ENCODE assay signal across 8 cellular contexts in the genomic region with DNA sequence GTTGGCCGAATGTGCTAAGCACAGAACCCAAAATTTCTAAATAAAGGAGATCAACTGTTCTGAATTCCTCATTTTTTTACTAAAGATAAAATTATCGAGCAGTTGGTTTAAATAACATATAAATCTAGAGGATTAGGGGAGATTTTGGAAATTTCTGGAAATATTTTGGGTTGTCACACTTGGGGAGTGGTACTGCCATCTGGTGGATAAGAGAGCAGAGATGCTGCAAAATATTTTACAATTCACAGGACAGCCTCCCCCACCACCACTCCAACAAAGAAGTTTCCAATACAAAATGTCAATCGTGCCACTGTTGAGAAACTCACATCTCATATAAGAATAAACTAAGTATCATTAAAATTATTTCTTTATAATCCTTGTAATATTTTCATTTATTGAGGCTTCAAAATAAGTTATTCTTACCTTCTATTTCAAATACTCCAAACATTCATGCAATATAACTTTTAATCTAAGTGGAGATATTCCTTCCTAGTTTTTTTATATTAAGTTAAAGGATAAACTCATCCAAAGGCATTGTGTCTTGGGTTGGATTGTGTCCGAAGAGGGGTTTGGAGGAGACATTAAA. TPM values are rescaled to one million over a fixed set of nuclear protein-coding genes. Genes with fewer than 3 reads are reported as not detected.
DNase-seq lines count a peak whose midpoint lies in the region; ATAC-seq and TF ChIP-seq lines count a peak whose summit lies in the region.

No MANE protein-coding gene starts in this region.

- H4K20me1 ChIP-seq in SU-DHL-6 (ENCODE audit: low read depth, low read length), result no peaks in the 10 kb centered on the region

- ATAC-seq in HG03095 (IDR thresholded peaks at IDR 0.05; ENCODE audit: unreplicated experiment) (no peak), HG03097 (IDR thresholded peaks at IDR 0.05; ENCODE audit: low FRiP score, unreplicated experiment) (no peak)
- no peak for ATAC-seq in activated CD8-positive, alpha-beta memory T cell treated with anti-CD3 and anti-CD28 coated beads, Interleukin-2, amount 10 ng/mL, durations not matched to agents 7 days and 5 days

- no peak overlapping the region for H3K27ac Mint-ChIP-seq in activated CD8-positive, alpha-beta memory T cell treated with anti-CD3 and anti-CD28 coated beads, Interleukin-2, amount 10 ng/mL, durations not matched to agents 7 days and 5 days

- no peak overlapping the region for H3K4me3 ChIP-seq in SU-DHL-6 (ENCODE audit: insufficient read depth, low read length, poor library complexity, severe bottlenecking)
- H3K4me3 ChIP-seq in spleen, result no peak overlapping the region

- H3K9me2 ChIP-seq in SU-DHL-6 (replicated peaks; ENCODE audit: insufficient read depth, low read length), result no peaks in the 10 kb centered on the region

- H3K9me3 ChIP-seq in SU-DHL-6 (ENCODE audit: insufficient read depth, low read length), result no peaks in the 10 kb centered on the region
- H3K9me3 ChIP-seq in spleen, result no peaks in the 10 kb centered on the region

- H3K27me3 ChIP-seq in SU-DHL-6 (ENCODE audit: low read length) (no peaks in the 10 kb centered on the region), spleen (replicated peaks in 1 of 7) (no peaks in the 10 kb centered on the region)

- H3K79me2 ChIP-seq in SU-DHL-6 (ENCODE audit: insufficient read depth, low read length), result no peaks in the 10 kb centered on the region

- H3K9me3 Mint-ChIP-seq in activated CD8-positive, alpha-beta memory T cell treated with anti-CD3 and anti-CD28 coated beads, Interleukin-2, amount 10 ng/mL, durations not matched to agents 7 days and 5 days (ENCODE audit: low read depth), result no peaks in the 10 kb centered on the region

- no peaks in the 10 kb centered on the region for H3K4me1 Mint-ChIP-seq in activated CD8-positive, alpha-beta memory T cell treated with anti-CD3 and anti-CD28 coated beads, Interleukin-2, amount 10 ng/mL, durations not matched to agents 7 days and 5 days

- 49 to 57% (median 56%) methylated on average over 4 of the region's 4 CpGs for WGBS in spleen, 5 donors

- H3K27ac ChIP-seq in SU-DHL-6 (ENCODE audit: low read depth, low read length) (no peak overlapping the region), spleen (no peak overlapping the region)

- TF ChIP-seq POLR2A in spleen (IDR thresholded peaks at IDR 0.05), result no peak

- no peaks in the 10 kb centered on the region for H3K36me3 Mint-ChIP-seq in activated CD8-positive, alpha-beta memory T cell treated with anti-CD3 and anti-CD28 coated beads, Interleukin-2, amount 10 ng/mL, durations not matched to agents 7 days and 5 days

- no peaks in the 10 kb centered on the region for H3F3A ChIP-seq in SU-DHL-6 (ENCODE audit: insufficient read depth)

- no peaks in the 10 kb centered on the region for H3K27me3 Mint-ChIP-seq in activated CD8-positive, alpha-beta memory T cell treated with anti-CD3 and anti-CD28 coated beads, Interleukin-2, amount 10 ng/mL, durations not matched to agents 7 days and 5 days

- intact Hi-C loops in head of caudate nucleus (cut with DNase I), result loop anchor here (5.0 to 10.0 kb wide), 3 partner anchors 180 to 273 kb away; no protein-coding TSS in a partner anchor
- intact Hi-C loops in spleen (cut with DNase I; ENCODE audit: low total_unique reads), result loop anchor here (10.0 kb wide), 1 partner anchor 197 kb away; no protein-coding TSS in a partner anchor

- TF ChIP-seq CTCF in SU-DHL-6 (IDR thresholded peaks at IDR 0.05; ENCODE audit: insufficient read depth, low read length, poor library complexity, severe bottlenecking) (peak; percentile 24), spleen (IDR thresholded peaks at IDR 0.05 in 8 of 11, conservative IDR thresholded peaks at IDR 0.05 in 3 of 11) (peak in 8 of 11 experiments; percentile 33 to 63 (median 48))

- H3K4me3 Mint-ChIP-seq in activated CD8-positive, alpha-beta memory T cell treated with anti-CD3 and anti-CD28 coated beads, Interleukin-2, amount 10 ng/mL, durations not matched to agents 7 days and 5 days, result no peak overlapping the region

- no peaks in the 10 kb centered on the region for H3K36me3 ChIP-seq in SU-DHL-6 (ENCODE audit: low read length)
- no peaks in the 10 kb centered on the region for H3K36me3 ChIP-seq in spleen

- CTCF ChIA-PET in activated CD8-positive, alpha-beta memory T cell treated with anti-CD3 and anti-CD28 coated beads, Interleukin-2, amount 10 ng/mL, durations not matched to agents 7 days and 5 days (lab: Charles Lee), result no interaction called here

- no peak overlapping the region for H2AFZ ChIP-seq in SU-DHL-6 (ENCODE audit: low read depth, low read length, severe bottlenecking)

- H3K9ac ChIP-seq in SU-DHL-6 (ENCODE audit: low read length), result no peak overlapping the region

- peak; percentile 17 for DNase-seq in NOMO-1 treated with DMSO at 0.1 percent for 48 hours (lab: John Stamatoyannopoulos, UW; ENCODE audit: unreplicated experiment)
- no peak for DNase-seq in NOMO-1 treated with dmso at 0.1 percent for 144 hours (lab: John Stamatoyannopoulos, UW; ENCODE audit: unreplicated experiment)
- peak in 23 of 42 donors; percentile 12 to 79 (median 43) for DNase-seq in head of caudate nucleus
- no peak for DNase-seq in spleen
- DNase-seq in activated CD8-positive, alpha-beta memory T cell treated with anti-CD3 and anti-CD28 coated beads, Interleukin-2, amount 10 ng/mL, durations not matched to agents 7 days and 5 days, result no peak

- no peak overlapping the region for H3K4me2 ChIP-seq in SU-DHL-6 (ENCODE audit: low read depth, low read length, poor library complexity, severe bottlenecking)

- H3K4me1 ChIP-seq in spleen, result peaks cover 0 to 12% (median 3%) of the 10 kb centered on the region in 6 donors

RNA-seq across cellular contexts. Expression of a gene that starts 17.0 kb away (rescaled TPM):
- total RNA-seq in spleen, result 10 to 100 TPM; 23.2 to 89.4 (median 66.6) TPM
- 1 to 10 TPM; 1.1 to 7.1 (median 2.9) TPM for polyA plus RNA-seq in spleen
- total RNA-seq in activated CD8-positive, alpha-beta memory T cell treated with anti-CD3 and anti-CD28 coated beads, Interleukin-2, amount 10 ng/mL, durations not matched to agents 7 days and 5 days, result not detected

Comparison
In these comparisons a context has a peak if more than half of its experiments do, and no peak if none do; other contexts are left out.
1. DNase-seq: peak in NOMO-1 treated with DMSO at 0.1 percent for 48 hours (single experiment) and head of caudate nucleus (23 of 42); none in NOMO-1 treated with dmso at 0.1 percent for 144 hours (single experiment), spleen (single experiment) and activated CD8-positive, alpha-beta memory T cell treated with anti-CD3 and anti-CD28 coated beads, Interleukin-2, amount 10 ng/mL, durations not matched to agents 7 days and 5 days (single experiment).
2. RNA of a gene that starts 17.0 kb away (total RNA-seq): 23.2 to 89.4 TPM in spleen; not detected in activated CD8-positive, alpha-beta memory T cell treated with anti-CD3 and anti-CD28 coated beads, Interleukin-2, amount 10 ng/mL, durations not matched to agents 7 days and 5 days; every median in the first group is over 10 times any median in the second.